19 cellular contexts compared by ENCODE assay signal in genomic region chr5:126865299-126865698, GRCh38.
DNase-seq lines count a peak whose midpoint lies in the region; ATAC-seq and TF ChIP-seq lines count a peak whose summit lies in the region.
"Had no signal": no experiment of that assay in that cellular context is flagged by ENCODE, and none has a peak within 500 bp of the region (broad histone marks: within the 10 kb centered on the region; RNA-seq: fewer than 3 reads in every experiment).

No MANE protein-coding gene starts in this region.

- DNase-seq in GM04504 (ENCODE audit: low read depth) (peak; percentile 39), adipocyte (ENCODE audit: low read depth) (peak; percentile 51), fibroblast of peridontal ligament (ENCODE audit: extremely low read depth) (peak; percentile 87), posterior vena cava (ENCODE audit: low spot score) (no peak), NOMO-1 treated with dmso at 0.1 percent for 144 hours (lab: John Stamatoyannopoulos, UW; ENCODE audit: unreplicated experiment) (no peak)
- no peak for DNase-seq in activated CD4-positive, alpha-beta T cell treated with anti-CD3 and anti-CD28 coated beads, Interleukin-2, amount 50 U/mL, for 4 hours
- no peak for DNase-seq in CD4-positive, alpha-beta T cell
- DNase-seq: activated naive CD4-positive, alpha-beta T cell; cerebellar nuclear complex; GF-D8; lower lobe of right lung; NCI-H1105 treated with DMSO at 0.1 percent for 48 hours; nephron progenitor cell; PC-9; upper lobe of left lung had no signal

- H3K4me1 ChIP-seq in adipocyte (ENCODE audit: control insufficient read depth, insufficient read depth, low read length), result peaks cover 12% of the 10 kb centered on the region
- peaks cover 20% of the 10 kb centered on the region for H3K4me1 ChIP-seq in skeletal muscle satellite cell (ENCODE audit: control insufficient read depth, insufficient read depth, low read length)
- H3K4me1 ChIP-seq: lower lobe of right lung had no signal

- ATAC-seq in CD4-positive, alpha-beta T cell (ENCODE audit: poor library complexity), result no peak
- ATAC-seq: lower lobe of right lung; stimulated activated memory B cell treated with anti-CD40 and anti-IgM and Interleukin-4, amounts not matched to agents 10 μg/mL and 1 μg/mL and 100 μg/mL, for 72 hours; WTC11 had no signal

- no peaks in the 10 kb centered on the region for H3K27me3 Mint-ChIP-seq in CD4-positive, alpha-beta T cell
- H3K27me3 Mint-ChIP-seq: stimulated activated memory B cell treated with anti-CD40 and anti-IgM and Interleukin-4, amounts not matched to agents 10 μg/mL and 1 μg/mL and 100 μg/mL, for 72 hours had no signal

- POLR2A ChIA-PET in CD4-positive, alpha-beta T cell (lab: Charles Lee), result no interaction called here

- no peaks in the 10 kb centered on the region for H3K9me3 Mint-ChIP-seq in CD4-positive, alpha-beta T cell
- H3K9me3 Mint-ChIP-seq: nephron progenitor cell; stimulated activated memory B cell treated with anti-CD40 and anti-IgM and Interleukin-4, amounts not matched to agents 10 μg/mL and 1 μg/mL and 100 μg/mL, for 72 hours; WTC11 had no signal

- no peak overlapping the region for H3K27ac Mint-ChIP-seq in CD4-positive, alpha-beta T cell
- H3K27ac Mint-ChIP-seq: nephron progenitor cell; stimulated activated memory B cell treated with anti-CD40 and anti-IgM and Interleukin-4, amounts not matched to agents 10 μg/mL and 1 μg/mL and 100 μg/mL, for 72 hours; WTC11 had no signal

- H3K9ac ChIP-seq in adipocyte (ENCODE audit: low read length) (no peak overlapping the region), skeletal muscle satellite cell (ENCODE audit: low read depth, low read length) (no peak overlapping the region)

- CTCF ChIA-PET in CD4-positive, alpha-beta T cell (lab: Charles Lee), result no interaction called here

- H3K4me3 ChIP-seq in adipocyte (ENCODE audit: low read length) (no peak overlapping the region), skeletal muscle satellite cell (ENCODE audit: low read length) (no peak overlapping the region)
- H3K4me3 ChIP-seq: lower lobe of right lung, PC-9, right atrium auricular region, upper lobe of left lung had no signal

- no peaks in the 10 kb centered on the region for H3K36me3 Mint-ChIP-seq in CD4-positive, alpha-beta T cell (ENCODE audit: low read depth)

- H3K27ac ChIP-seq in CD4-positive, alpha-beta T cell (ENCODE audit: low read depth, low read length), result no peak overlapping the region
- H3K27ac ChIP-seq: lower lobe of right lung, PC-9, right atrium auricular region, upper lobe of left lung had no signal

- peak overlapping the region; percentile 23 for H3K4me2 ChIP-seq in skeletal muscle satellite cell (ENCODE audit: low read length)
- H3K4me2 ChIP-seq: PC-9 had no signal

- intact Hi-C loops in CD4-positive, alpha-beta T cell (cut with DNase I, micrococcal nuclease), result loop anchor here in 1 of 2 experiments (5.0 kb wide), 1 partner anchor 117 kb away; no protein-coding TSS in a partner anchor
- intact Hi-C loops in posterior vena cava (cut with DNase I), result no loop called here

- H3K27me3 ChIP-seq in adipocyte (replicated peaks; ENCODE audit: control insufficient read depth, insufficient read depth, low read length) (no peaks in the 10 kb centered on the region), skeletal muscle satellite cell (ENCODE audit: control insufficient read depth, insufficient read depth, low read length) (no peaks in the 10 kb centered on the region)
- no peaks in the 10 kb centered on the region for H3K27me3 ChIP-seq in CD4-positive, alpha-beta T cell (ENCODE audit: control insufficient read depth, insufficient read depth, low read length)
- H3K27me3 ChIP-seq: right atrium auricular region, upper lobe of left lung had no signal

- H3K4me1 Mint-ChIP-seq in CD4-positive, alpha-beta T cell (ENCODE audit: low read depth), result peaks cover 16% of the 10 kb centered on the region

- no peak overlapping the region for H3K4me3 Mint-ChIP-seq in CD4-positive, alpha-beta T cell
- H3K4me3 Mint-ChIP-seq: nephron progenitor cell; stimulated activated memory B cell treated with anti-CD40 and anti-IgM and Interleukin-4, amounts not matched to agents 10 μg/mL and 1 μg/mL and 100 μg/mL, for 72 hours; WTC11 had no signal

- no peaks in the 10 kb centered on the region for H3K9me3 ChIP-seq in adipocyte (ENCODE audit: control insufficient read depth, low read length)
- H3K9me3 ChIP-seq in skeletal muscle satellite cell (replicated peaks; ENCODE audit: low read length), result no peaks in the 10 kb centered on the region
- no peaks in the 10 kb centered on the region for H3K9me3 ChIP-seq in CD4-positive, alpha-beta T cell (ENCODE audit: control insufficient read depth, low read length)
- H3K9me3 ChIP-seq: lower lobe of right lung, right atrium auricular region, upper lobe of left lung had no signal

- no peak for TF ChIP-seq CTCF in CD4-positive, alpha-beta T cell (IDR thresholded peaks at IDR 0.05)

- H3K36me3 ChIP-seq in adipocyte (ENCODE audit: control insufficient read depth, insufficient read depth, low read length, severe bottlenecking) (no peaks in the 10 kb centered on the region), skeletal muscle satellite cell (ENCODE audit: insufficient read depth, low read length) (no peaks in the 10 kb centered on the region)
- H3K36me3 ChIP-seq: lower lobe of right lung, right atrium auricular region, upper lobe of left lung had no signal

Comparison
In these comparisons a context has a peak if more than half of its experiments do, and no peak if none do; other contexts are left out.
1. DNase-seq: peak in GM04504 (single experiment), adipocyte (single experiment) and fibroblast of peridontal ligament (single experiment); none in activated CD4-positive, alpha-beta T cell treated with anti-CD3 and anti-CD28 coated beads, Interleukin-2, amount 50 U/mL, for 4 hours (0 of 2), CD4-positive, alpha-beta T cell (0 of 10), posterior vena cava (single experiment) and NOMO-1 treated with dmso at 0.1 percent for 144 hours (single experiment).